ENCODE assay signal across 10 cellular contexts in the genomic region with DNA sequence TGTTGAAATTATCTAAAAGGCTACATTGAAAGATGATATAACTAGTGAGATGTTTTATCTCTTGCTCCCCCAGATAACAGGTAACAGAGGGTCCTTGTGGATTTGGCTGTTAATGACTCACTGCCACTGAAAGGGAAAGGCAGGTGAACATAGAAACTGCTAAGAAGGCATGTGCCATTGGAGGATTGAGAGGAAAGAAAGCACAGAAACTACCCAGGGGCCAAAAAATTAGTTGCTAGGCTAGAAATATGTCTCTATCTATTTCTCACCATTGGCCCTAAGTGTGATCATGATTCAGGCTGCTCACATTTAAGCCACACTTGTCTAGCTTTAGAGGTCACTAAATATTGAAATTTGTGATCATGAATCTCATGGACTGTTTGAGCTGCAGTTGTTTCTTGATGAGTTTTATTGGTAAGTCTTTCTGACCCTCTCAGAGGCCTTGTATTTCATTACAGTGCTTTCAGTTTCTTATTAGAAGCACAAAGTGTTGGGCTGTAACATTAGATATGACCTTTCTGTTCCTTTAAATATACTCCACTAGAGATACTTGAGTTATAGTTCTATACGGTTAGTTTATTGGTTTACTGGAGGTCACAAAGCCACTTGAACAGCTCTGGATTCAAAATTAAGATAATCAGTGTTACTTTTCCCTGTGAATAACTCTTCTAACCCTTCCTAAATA. TPM values are rescaled to one million over a fixed set of nuclear protein-coding genes. Genes with fewer than 3 reads are reported as not detected.
DNase-seq lines count a peak whose midpoint lies in the region; ATAC-seq lines count a peak whose summit lies in the region.
"Had no signal": no experiment of that assay in that cellular context is flagged by ENCODE, and none has a peak within 500 bp of the region (broad histone marks: within the 10 kb centered on the region; RNA-seq: fewer than 3 reads in every experiment).

No MANE protein-coding gene starts in this region.

- H3K36me3 ChIP-seq in mesendoderm (ENCODE audit: control insufficient read depth, insufficient read depth, low read length) = no peaks in the 10 kb centered on the region

- ATAC-seq in GM18873 (IDR thresholded peaks at IDR 0.05; ENCODE audit: low FRiP score, unreplicated experiment) = peak; percentile 32
- peak; percentile 52 for ATAC-seq in GM21528 (IDR thresholded peaks at IDR 0.05; ENCODE audit: low FRiP score, unreplicated experiment)
- ATAC-seq in HG03175 (IDR thresholded peaks at IDR 0.05; ENCODE audit: unreplicated experiment) = peak; percentile 54
- ATAC-seq: lower lobe of right lung had no signal

- no peak overlapping the region for H3K4me2 ChIP-seq in mesendoderm (ENCODE audit: low read length)

- no peak overlapping the region for H3K23ac ChIP-seq in mesendoderm (ENCODE audit: low read length)

- no peak overlapping the region for H4K8ac ChIP-seq in mesendoderm (ENCODE audit: low read depth, low read length)

- no CpG with 5 or more reads among the region's 1 CpG for WGBS in mesendoderm (ENCODE audit: extremely low coverage, insufficient coverage, low lambda C conversion rate)

- no peak overlapping the region for H2AK5ac ChIP-seq in mesendoderm (ENCODE audit: low read length)

- H3K4me1 ChIP-seq in mesendoderm (ENCODE audit: control insufficient read depth, low read depth, low read length) = peaks cover 16% of the 10 kb centered on the region
- H3K4me1 ChIP-seq: lower lobe of right lung had no signal

- H3K27ac ChIP-seq in mesendoderm (ENCODE audit: low read depth, low read length) = no peak overlapping the region
- H3K27ac ChIP-seq: epithelial cell of prostate, lower lobe of right lung had no signal

- no peak overlapping the region for H4K5ac ChIP-seq in mesendoderm (ENCODE audit: low read length)

- peak; percentile 58 for DNase-seq in mesendoderm
- no peak for DNase-seq in OCI-M2 (lab: John Stamatoyannopoulos, UW; ENCODE audit: unreplicated experiment)
- no peak for DNase-seq in stimulated activated CD4-positive, alpha-beta T cell treated with anti-CD3 and anti-CD28 coated beads, Interleukin-4, amount 100 ng/mL, for 24 hours
- no peak for DNase-seq in GM03348 (ENCODE audit: low spot score)
- DNase-seq: activated effector memory CD4-positive, alpha-beta T cell treated with Interleukin-2 at 50 U/mL for 16 hours; lower lobe of right lung had no signal

- no peaks in the 10 kb centered on the region for H3K27me3 ChIP-seq in mesendoderm (ENCODE audit: insufficient read depth, low read length, poor library complexity)

- H2BK15ac ChIP-seq in mesendoderm (replicated peaks; ENCODE audit: low read depth) = no peak overlapping the region

- no peak overlapping the region for H2BK5ac ChIP-seq in mesendoderm (ENCODE audit: low read length)

- H2BK120ac ChIP-seq in mesendoderm (ENCODE audit: low read depth, low read length) = no peak overlapping the region

- H3K79me2 ChIP-seq in mesendoderm (ENCODE audit: control insufficient read depth, insufficient read depth, low read length) = no peaks in the 10 kb centered on the region

- no peak overlapping the region for H3K56ac ChIP-seq in mesendoderm (ENCODE audit: low read length)

- H3K9ac ChIP-seq in mesendoderm (ENCODE audit: low read length) = no peak overlapping the region

- no peak overlapping the region for H3K18ac ChIP-seq in mesendoderm (ENCODE audit: low read length)

- H3K4me3 ChIP-seq in mesendoderm (ENCODE audit: low read length) = no peak overlapping the region
- H3K4me3 ChIP-seq: lower lobe of right lung had no signal

- no peaks in the 10 kb centered on the region for H3K79me1 ChIP-seq in mesendoderm (ENCODE audit: low read length)

- no peak overlapping the region for H3K4ac ChIP-seq in mesendoderm (ENCODE audit: low read depth, low read length)

RNA-seq across cellular contexts. Expression of a gene that starts 26.2 kb away (rescaled TPM):
- 17.5 TPM for polyA plus RNA-seq in mesendoderm (2013, experiment 1 of 2)
- polyA plus RNA-seq in mesendoderm (2013, experiment 2 of 2) = 17.0 TPM
